13 cellular contexts compared by ENCODE assay signal in the genomic region with DNA sequence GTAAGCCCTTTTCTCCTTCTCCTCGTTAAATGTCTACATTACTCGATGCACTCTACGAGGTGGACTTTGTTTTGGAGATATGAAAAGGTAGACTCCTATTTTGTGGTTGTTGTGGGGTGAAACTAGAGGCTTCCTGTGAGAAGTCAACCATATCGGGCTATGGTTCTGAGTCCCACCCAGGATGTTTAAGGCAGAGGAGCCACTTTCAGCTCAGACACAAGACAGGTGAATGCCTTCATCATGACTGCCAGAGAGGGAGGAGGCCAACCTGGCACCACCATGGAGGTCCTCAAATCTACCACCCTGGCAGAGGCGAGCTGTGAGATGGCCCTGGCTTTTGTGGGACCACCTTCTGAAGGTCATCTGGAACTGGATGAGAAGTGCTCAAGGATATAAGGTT.
DNase-seq lines count a peak whose midpoint lies in the region; ATAC-seq, FAIRE-seq and TF ChIP-seq lines count a peak whose summit lies in the region.
"Had no signal": no experiment of that assay in that cellular context is flagged by ENCODE, and none has a peak within 500 bp of the region (broad histone marks: within the 10 kb centered on the region; RNA-seq: fewer than 3 reads in every experiment).

No MANE protein-coding gene starts in this region.

- no peaks in the 10 kb centered on the region for H3K27me3 ChIP-seq in small intestine (ENCODE audit: control insufficient read depth in 2 of 2, insufficient read depth in 2 of 2, low read length in 2 of 2)
- H3K27me3 ChIP-seq: vagina had no signal

- H3K27ac ChIP-seq in small intestine (ENCODE audit: low read depth in 1 of 2, low read length in 1 of 2), result no peak overlapping the region
- H3K27ac ChIP-seq: left ventricle myocardium inferior, vagina had no signal

- CTCF ChIA-PET in activated CD8-positive, alpha-beta T cell treated with anti-CD3 and anti-CD28 coated beads, Interleukin-2, amount 10 ng/mL, durations not matched to agents 7 days and 5 days (lab: Charles Lee), result interaction anchor here (1.0 to 1.5 kb wide), 3 partner anchors 165 to 295 kb away, joined by 3 to 8 read pairs (median 3); a partner anchor contains a TSS

- H3K36me3 Mint-ChIP-seq in activated CD8-positive, alpha-beta T cell treated with anti-CD3 and anti-CD28 coated beads, Interleukin-2, amount 10 ng/mL, durations not matched to agents 7 days and 5 days (ENCODE audit: low read depth), result peaks cover 23% of the 10 kb centered on the region
- H3K36me3 Mint-ChIP-seq in chondrocyte (ENCODE audit: low read depth), result no peaks in the 10 kb centered on the region

- H3K36me3 ChIP-seq in mucosa of descending colon (ENCODE audit: low read depth), result no peaks in the 10 kb centered on the region
- H3K36me3 ChIP-seq in small intestine (ENCODE audit: control insufficient read depth in 2 of 2, insufficient read depth in 2 of 2, low read length in 2 of 2), result no peaks in the 10 kb centered on the region
- H3K36me3 ChIP-seq: left ventricle myocardium inferior, vagina had no signal

- no peak for FAIRE-seq in small intestine (lab: Jason Lieb, UNC)

- DNase-seq in activated CD8-positive, alpha-beta T cell treated with anti-CD3 and anti-CD28 coated beads, Interleukin-2, amount 10 ng/mL, durations not matched to agents 7 days and 5 days, result peak; percentile 71
- DNase-seq in mucosa of descending colon (no peak), KG1 (lab: John Stamatoyannopoulos, UW) (no peak), chondrocyte (ENCODE audit: low spot score) (no peak), small intestine (no peak)
- DNase-seq: DMS79, foreskin melanocyte, left ventricle myocardium inferior, SIG-M5 had no signal

- TF ChIP-seq CTCF in mucosa of descending colon (IDR thresholded peaks at IDR 0.05) (no peak), chondrocyte (IDR thresholded peaks at IDR 0.05) (no peak)

- POLR2A ChIA-PET in activated CD8-positive, alpha-beta T cell treated with anti-CD3 and anti-CD28 coated beads, Interleukin-2, amount 10 ng/mL, durations not matched to agents 7 days and 5 days (lab: Charles Lee), result interaction anchor here (1.5 kb wide), 1 partner anchor 19 kb away, joined by 4 read pairs; no protein-coding TSS in a partner anchor

- H3K4me3 ChIP-seq in mucosa of descending colon (no peak overlapping the region), small intestine (ENCODE audit: low read depth in 1 of 2, low read length in 2 of 2) (no peak overlapping the region)
- H3K4me3 ChIP-seq: left ventricle myocardium inferior, vagina had no signal

- peaks cover 4% of the 10 kb centered on the region for H3K9me3 Mint-ChIP-seq in activated CD8-positive, alpha-beta T cell treated with anti-CD3 and anti-CD28 coated beads, Interleukin-2, amount 10 ng/mL, durations not matched to agents 7 days and 5 days (ENCODE audit: insufficient read depth)
- H3K9me3 Mint-ChIP-seq in chondrocyte (ENCODE audit: low read depth), result peaks cover 4% of the 10 kb centered on the region

- ATAC-seq in GM18909 (IDR thresholded peaks at IDR 0.05; ENCODE audit: poor library complexity, unreplicated experiment) (peak; percentile 49), HG02870 (IDR thresholded peaks at IDR 0.05; ENCODE audit: unreplicated experiment) (peak; percentile 56), mucosa of descending colon (peak; percentile 59)
- ATAC-seq in activated CD8-positive, alpha-beta T cell treated with anti-CD3 and anti-CD28 coated beads, Interleukin-2, amount 10 ng/mL, durations not matched to agents 7 days and 5 days, result peak; percentile 95

- H3K4me1 Mint-ChIP-seq in activated CD8-positive, alpha-beta T cell treated with anti-CD3 and anti-CD28 coated beads, Interleukin-2, amount 10 ng/mL, durations not matched to agents 7 days and 5 days (ENCODE audit: low read depth), result peaks cover 63% of the 10 kb centered on the region
- H3K4me1 Mint-ChIP-seq in chondrocyte (ENCODE audit: low read depth), result no peaks in the 10 kb centered on the region

- peak overlapping the region; percentile 86 for H3K27ac Mint-ChIP-seq in activated CD8-positive, alpha-beta T cell treated with anti-CD3 and anti-CD28 coated beads, Interleukin-2, amount 10 ng/mL, durations not matched to agents 7 days and 5 days
- no peak overlapping the region for H3K27ac Mint-ChIP-seq in chondrocyte (ENCODE audit: unreplicated experiment)
- H3K27ac Mint-ChIP-seq: progenitor cell of endocrine pancreas had no signal

- H3K4me3 Mint-ChIP-seq in activated CD8-positive, alpha-beta T cell treated with anti-CD3 and anti-CD28 coated beads, Interleukin-2, amount 10 ng/mL, durations not matched to agents 7 days and 5 days, result peak overlapping the region; percentile 42
- H3K4me3 Mint-ChIP-seq in chondrocyte (ENCODE audit: unreplicated experiment), result no peak overlapping the region

- H3K27me3 Mint-ChIP-seq in activated CD8-positive, alpha-beta T cell treated with anti-CD3 and anti-CD28 coated beads, Interleukin-2, amount 10 ng/mL, durations not matched to agents 7 days and 5 days (ENCODE audit: low read depth), result peaks cover 14% of the 10 kb centered on the region
- peaks cover 20% of the 10 kb centered on the region for H3K27me3 Mint-ChIP-seq in chondrocyte (ENCODE audit: low read depth)
- H3K27me3 Mint-ChIP-seq: progenitor cell of endocrine pancreas had no signal

- no peaks in the 10 kb centered on the region for H3K9me3 ChIP-seq in mucosa of descending colon
- no peaks in the 10 kb centered on the region for H3K9me3 ChIP-seq in small intestine (ENCODE audit: control insufficient read depth, low read depth)
- H3K9me3 ChIP-seq: left ventricle myocardium inferior, vagina had no signal

- H3K4me1 ChIP-seq in mucosa of descending colon (ENCODE audit: low read depth) (peaks cover under 1% of the 10 kb centered on the region), small intestine (ENCODE audit: control insufficient read depth in 2 of 2, insufficient read depth in 1 of 2, low read depth in 1 of 2, low read length in 1 of 2) (no peaks in the 10 kb centered on the region)
- H3K4me1 ChIP-seq: left ventricle myocardium inferior, vagina had no signal

- 56 to 74% (median 70%) methylated on average over 5 of the region's 5 CpGs for WGBS in small intestine, 3 donors

- intact Hi-C loops in mucosa of descending colon (cut with DNase I, micrococcal nuclease), result no loop called here
